24 cellular contexts compared by ENCODE assay signal in the genomic region with DNA sequence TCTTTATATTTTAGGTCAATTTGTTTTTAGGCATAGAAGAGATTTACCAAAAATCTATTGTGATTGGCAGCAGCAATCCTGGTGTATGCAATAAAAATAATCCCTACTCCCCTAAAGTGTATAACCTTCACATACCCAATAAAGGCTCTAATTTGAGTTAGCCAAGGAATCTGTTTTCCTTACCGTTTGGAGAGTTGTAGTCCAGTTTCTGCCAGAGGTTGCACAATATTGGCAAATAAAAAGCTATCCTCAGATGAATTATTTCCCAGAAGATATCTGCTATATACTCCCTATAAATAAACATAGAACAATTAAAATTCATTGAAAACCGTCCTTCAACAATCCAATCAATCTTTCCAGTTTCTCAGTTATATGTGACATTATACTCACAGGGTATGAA. TPM values are rescaled to one million over a fixed set of nuclear protein-coding genes. Genes with fewer than 3 reads are reported as not detected.
"Had no signal": no experiment of that assay in that cellular context is flagged by ENCODE, and none has a peak within 500 bp of the region (broad histone marks: within the 10 kb centered on the region; RNA-seq: fewer than 3 reads in every experiment).

No MANE protein-coding gene starts in this region.

- H3K27ac Mint-ChIP-seq: activated CD4-positive, alpha-beta memory T cell treated with anti-CD3 and anti-CD28 coated beads, Interleukin-2, amount 10 ng/mL, durations not matched to agents 7 days and 5 days; activated CD4-positive, alpha-beta T cell treated with anti-CD3 and anti-CD28 coated beads, Interleukin-2, amount 10 ng/mL, durations not matched to agents 7 days and 5 days; activated naive CD4-positive, alpha-beta T cell treated with anti-CD3 and anti-CD28 coated beads, Interleukin-2, amount 50 U/mL, for 24 hours; activated naive CD8-positive, alpha-beta T cell treated with anti-CD3 and anti-CD28 coated beads, Interleukin-2, amount 50 U/mL, for 24 hours; activated T-cell treated with anti-CD3 and anti-CD28 coated beads, Interleukin-2, amount 50 U/mL, for 24 hours; activated T-helper 2 cell treated with anti-CD3 and anti-CD28 coated beads, Interferon-gamma antibody, Interleukin-2, Interleukin-4, amounts not matched to agents 10 μg/mL and 5 μg/mL and 100 μg/mL, durations not matched to agents 14 hours and 24 hours and 36 hours; natural killer cell; neural progenitor cell had no signal

- DNase-seq: activated CD4-positive, alpha-beta memory T cell treated with anti-CD3 and anti-CD28 coated beads, Interleukin-2, amount 10 ng/mL, durations not matched to agents 7 days and 5 days; activated CD4-positive, alpha-beta T cell treated with anti-CD3 and anti-CD28 coated beads for 1 hour; activated CD4-positive, alpha-beta T cell treated with anti-CD3 and anti-CD28 coated beads, Interleukin-2, amount 10 ng/mL, durations not matched to agents 7 days and 5 days; activated CD8-positive, alpha-beta memory T cell treated with anti-CD3 and anti-CD28 coated beads, Interleukin-2, amount 50 U/mL, for 48 hours; activated naive CD8-positive, alpha-beta T cell treated with anti-CD3 and anti-CD28 coated beads, Interleukin-2, amount 50 U/mL, for 24 hours; activated T-cell treated with anti-CD3 and anti-CD28 coated beads, Interleukin-2, amount 50 U/mL, for 24 hours; amygdala; caudate nucleus; hippocampal formation; kidney; mesendoderm; natural killer cell; posterior cingulate gyrus; spleen; stimulated activated naive CD4-positive, alpha-beta T cell; T-helper 2 cell; tibial artery; upper lobe of right lung had no signal

- H3K9me3 ChIP-seq: gastroesophageal sphincter, spleen, suprapubic skin, tibial artery, upper lobe of right lung had no signal

- H3K4me3 Mint-ChIP-seq: activated CD4-positive, alpha-beta memory T cell treated with anti-CD3 and anti-CD28 coated beads, Interleukin-2, amount 10 ng/mL, durations not matched to agents 7 days and 5 days; activated CD4-positive, alpha-beta T cell treated with anti-CD3 and anti-CD28 coated beads, Interleukin-2, amount 10 ng/mL, durations not matched to agents 7 days and 5 days; activated naive CD4-positive, alpha-beta T cell treated with anti-CD3 and anti-CD28 coated beads, Interleukin-2, amount 50 U/mL, for 24 hours; activated naive CD8-positive, alpha-beta T cell treated with anti-CD3 and anti-CD28 coated beads, Interleukin-2, amount 50 U/mL, for 24 hours; activated T-cell treated with anti-CD3 and anti-CD28 coated beads, Interleukin-2, amount 50 U/mL, for 24 hours; natural killer cell; neural progenitor cell had no signal

- H3K4me3 ChIP-seq: gastroesophageal sphincter, lung, neural progenitor cell, spleen, suprapubic skin, tibial artery, upper lobe of right lung had no signal

- H3K27ac ChIP-seq: gastroesophageal sphincter, neural progenitor cell, spleen, suprapubic skin, tibial artery, upper lobe of right lung had no signal

- H3K27me3 Mint-ChIP-seq: activated CD4-positive, alpha-beta memory T cell treated with anti-CD3 and anti-CD28 coated beads, Interleukin-2, amount 10 ng/mL, durations not matched to agents 7 days and 5 days; activated CD4-positive, alpha-beta T cell treated with anti-CD3 and anti-CD28 coated beads, Interleukin-2, amount 10 ng/mL, durations not matched to agents 7 days and 5 days; activated naive CD4-positive, alpha-beta T cell treated with anti-CD3 and anti-CD28 coated beads, Interleukin-2, amount 50 U/mL, for 24 hours; activated naive CD8-positive, alpha-beta T cell treated with anti-CD3 and anti-CD28 coated beads, Interleukin-2, amount 50 U/mL, for 24 hours; activated T-cell treated with anti-CD3 and anti-CD28 coated beads, Interleukin-2, amount 50 U/mL, for 24 hours had no signal

- ATAC-seq: activated naive CD8-positive, alpha-beta T cell treated with anti-CD3 and anti-CD28 coated beads, Interleukin-2, amount 50 U/mL, for 24 hours; gastroesophageal sphincter; natural killer cell; upper lobe of right lung had no signal

- H3K4me1 Mint-ChIP-seq: activated CD4-positive, alpha-beta T cell treated with anti-CD3 and anti-CD28 coated beads, Interleukin-2, amount 10 ng/mL, durations not matched to agents 7 days and 5 days; natural killer cell; neural progenitor cell had no signal

- H3K9me3 Mint-ChIP-seq: activated CD4-positive, alpha-beta memory T cell treated with anti-CD3 and anti-CD28 coated beads, Interleukin-2, amount 10 ng/mL, durations not matched to agents 7 days and 5 days; activated CD4-positive, alpha-beta T cell treated with anti-CD3 and anti-CD28 coated beads, Interleukin-2, amount 10 ng/mL, durations not matched to agents 7 days and 5 days; activated naive CD4-positive, alpha-beta T cell treated with anti-CD3 and anti-CD28 coated beads, Interleukin-2, amount 50 U/mL, for 24 hours; activated naive CD8-positive, alpha-beta T cell treated with anti-CD3 and anti-CD28 coated beads, Interleukin-2, amount 50 U/mL, for 24 hours; activated T-cell treated with anti-CD3 and anti-CD28 coated beads, Interleukin-2, amount 50 U/mL, for 24 hours; activated T-helper 2 cell treated with anti-CD3 and anti-CD28 coated beads, Interferon-gamma antibody, Interleukin-2, Interleukin-4, amounts not matched to agents 10 μg/mL and 5 μg/mL and 100 μg/mL, durations not matched to agents 14 hours and 24 hours and 36 hours; natural killer cell; neural progenitor cell had no signal

- H3K4me1 ChIP-seq: gastroesophageal sphincter, neural progenitor cell, spleen, upper lobe of right lung had no signal

- H3K27me3 ChIP-seq: gastroesophageal sphincter, neural progenitor cell, spleen, suprapubic skin, tibial artery, upper lobe of right lung had no signal

RNA-seq across cellular contexts. Expression of gene ACKR4, which starts 31.1 kb away (rescaled TPM):
- total RNA-seq: activated CD4-positive, alpha-beta memory T cell treated with anti-CD3 and anti-CD28 coated beads, Interleukin-2, amount 10 ng/mL, durations not matched to agents 7 days and 5 days; activated T-helper 2 cell treated with anti-CD3 and anti-CD28 coated beads, Interferon-gamma antibody, Interleukin-2, Interleukin-4, amounts not matched to agents 10 μg/mL and 5 μg/mL and 100 μg/mL, durations not matched to agents 14 hours and 24 hours and 36 hours had no signal
